8 cellular contexts compared by ENCODE assay signal in the genomic region with DNA sequence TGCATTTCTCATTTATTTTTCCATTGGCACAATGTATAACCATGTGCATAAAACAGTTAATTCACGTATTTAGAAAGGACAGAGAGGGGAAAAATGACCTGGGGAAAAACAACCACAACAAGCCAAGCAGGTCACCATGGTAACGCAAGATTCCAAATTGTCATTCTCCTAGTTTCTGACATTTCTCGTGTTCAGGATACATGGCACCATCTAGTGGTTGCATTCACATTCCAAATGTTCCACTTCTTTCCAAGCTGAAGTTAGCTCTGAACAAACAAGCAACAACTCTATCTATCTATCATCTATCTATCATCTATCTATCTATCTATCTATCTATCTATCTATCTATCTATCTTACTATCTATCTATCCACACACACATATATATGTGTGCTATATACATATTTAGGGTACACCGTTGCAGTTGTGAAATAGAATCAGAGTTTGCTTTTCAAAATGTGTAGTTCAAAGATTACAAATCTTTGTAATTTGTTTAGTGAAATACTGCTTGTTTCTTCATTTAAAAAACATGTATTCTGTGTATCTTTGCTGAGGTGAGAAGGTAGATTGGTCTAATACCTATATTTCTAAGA.
DNase-seq lines count a peak whose midpoint lies in the region; ATAC-seq, FAIRE-seq and TF ChIP-seq lines count a peak whose summit lies in the region.

No MANE protein-coding gene starts in this region.

- H3K9me1 ChIP-seq in endothelial cell of umbilical vein (replicated peaks; ENCODE audit: control insufficient read depth, extremely low read depth, insufficient read depth, low read length), result no peaks in the 10 kb centered on the region

- CTCF ChIA-PET in PC-3 (lab: Charles Lee), result no interaction called here
- CTCF ChIA-PET in endothelial cell of umbilical vein (lab: Charles Lee), result interaction anchor here (0.6 to 3.2 kb wide), 30 partner anchors 8 to 1078 kb away, joined by 3 to 34 read pairs (median 4); no protein-coding TSS in a partner anchor

- dilution Hi-C loops in endothelial cell of umbilical vein (cut with MboI; ENCODE audit: extremely low pct_ligation_motif_present, low sequenced_read_pairs), result no loop called here

- H3K4me1 ChIP-seq in heart right ventricle (no peaks in the 10 kb centered on the region), PC-3 (ENCODE audit: insufficient read depth, low read length) (no peaks in the 10 kb centered on the region), endothelial cell of umbilical vein (ENCODE audit: control insufficient read depth, extremely low read depth, insufficient read depth, low read length) (no peaks in the 10 kb centered on the region), neuron (ENCODE audit: insufficient read depth, low read length) (peaks cover 3% of the 10 kb centered on the region)

- WGBS in heart right ventricle, 2 donors, result 13 to 18% methylated on average over 4 of the region's 4 CpGs

- H3F3A ChIP-seq in PC-3 (ENCODE audit: low read length, unreplicated experiment), result no peaks in the 10 kb centered on the region

- intact Hi-C loops in heart right ventricle (cut with DNase I) (loop anchor here in 3 of 10 donors (1.0 to 10.0 kb wide), 4 partner anchors 766 to 963 kb away; no protein-coding TSS in a partner anchor), left ventricle myocardium superior (cut with micrococcal nuclease) (no loop called here), PC-3 (cut with micrococcal nuclease) (loop anchor here (5.0 to 10.0 kb wide), 3 partner anchors 284 to 768 kb away; no protein-coding TSS in a partner anchor), endothelial cell of umbilical vein (cut with micrococcal nuclease) (loop anchor here (1.0 to 2.0 kb wide), 4 partner anchors 490 to 960 kb away; no protein-coding TSS in a partner anchor)

- POLR2A ChIA-PET in PC-3 (lab: Charles Lee; ENCODE audit: unreplicated experiment) (no interaction called here), endothelial cell of umbilical vein (lab: Charles Lee) (no interaction called here)

- DNase-seq in heart right ventricle (peak in 1 of 2 donors; percentile 13), left ventricle myocardium superior (no peak), PC-3 (peak; percentile 71), endothelial cell of umbilical vein (ENCODE audit: low read depth, low spot score) (peak; percentile 78), NCI-H226 (no peak)

- BruUV-seq in PC-3 (replicated peaks; lab: Mats Ljungman, UMichigan) (no TSS peak), endothelial cell of umbilical vein (replicated peaks; lab: Mats Ljungman, UMichigan) (no TSS peak)

- H3K9me2 ChIP-seq in PC-3 (replicated peaks; ENCODE audit: low read length), result no peaks in the 10 kb centered on the region

- H3K36me3 ChIP-seq in heart right ventricle (no peaks in the 10 kb centered on the region), PC-3 (ENCODE audit: low read depth, low read length) (no peaks in the 10 kb centered on the region), endothelial cell of umbilical vein (ENCODE audit: control insufficient read depth in 2 of 2, extremely low read depth in 1 of 2, insufficient read depth in 2 of 2, low read length in 2 of 2) (no peaks in the 10 kb centered on the region), neuron (ENCODE audit: insufficient read depth, low read length) (no peaks in the 10 kb centered on the region)

- FAIRE-seq in endothelial cell of umbilical vein (lab: Jason Lieb, UNC), result peak; percentile 86

- H3K9me3 ChIP-seq in heart right ventricle (no peaks in the 10 kb centered on the region), PC-3 (ENCODE audit: low read length) (no peaks in the 10 kb centered on the region), endothelial cell of umbilical vein (replicated peaks; ENCODE audit: control insufficient read depth, insufficient read depth, low read length) (no peaks in the 10 kb centered on the region), neuron (ENCODE audit: low read length) (no peaks in the 10 kb centered on the region)

- no peak overlapping the region for H3K4me3 ChIP-seq in heart right ventricle
- no peak overlapping the region for H3K4me3 ChIP-seq in PC-3 (ENCODE audit: low read length)
- H3K4me3 ChIP-seq in endothelial cell of umbilical vein (replicated peaks in 1 of 3; ENCODE audit: insufficient read depth in 1 of 3, low read depth in 1 of 3, low read length in 3 of 3), result no peak overlapping the region
- H3K4me3 ChIP-seq in neuron (ENCODE audit: low read length), result no peak overlapping the region

- no peaks in the 10 kb centered on the region for H3K27me3 ChIP-seq in heart right ventricle
- no peaks in the 10 kb centered on the region for H3K27me3 ChIP-seq in PC-3 (ENCODE audit: low read length)
- no peaks in the 10 kb centered on the region for H3K27me3 ChIP-seq in endothelial cell of umbilical vein (ENCODE audit: control insufficient read depth in 2 of 2, insufficient read depth in 2 of 2, low read length in 2 of 2)
- no peaks in the 10 kb centered on the region for H3K27me3 ChIP-seq in neuron (ENCODE audit: insufficient read depth, low read length)

- H3K4me2 ChIP-seq in PC-3 (ENCODE audit: low read length) (no peak overlapping the region), endothelial cell of umbilical vein (ENCODE audit: insufficient read depth, low read length) (no peak overlapping the region)

- H2AFZ ChIP-seq in PC-3 (ENCODE audit: low read length) (no peak overlapping the region), endothelial cell of umbilical vein (ENCODE audit: low read depth, low read length) (no peak overlapping the region), neuron (ENCODE audit: low read depth, low read length) (peak overlapping the region; percentile 64)

- TF ChIP-seq CTCF in heart right ventricle (IDR thresholded peaks at IDR 0.05) (peak in 8 of 9 donors; percentile 21 to 73 (median 58)), PC-3 (conservative IDR thresholded peaks at IDR 0.05; ENCODE audit: low read depth, low read length) (peak; percentile 82), endothelial cell of umbilical vein (IDR thresholded peaks at IDR 0.05; ENCODE audit: extremely low read depth in 1 of 2, insufficient read depth in 1 of 2, low read depth in 1 of 2, low read length in 2 of 2) (peak; percentile 49 to 60)

- H3K27ac ChIP-seq in heart right ventricle, result no peak overlapping the region
- H3K27ac ChIP-seq in PC-3 (ENCODE audit: low read length), result no peak overlapping the region
- no peak overlapping the region for H3K27ac ChIP-seq in endothelial cell of umbilical vein (ENCODE audit: insufficient read depth, low read depth, low read length)

- H3K9ac ChIP-seq in PC-3 (ENCODE audit: low read length) (no peak overlapping the region), endothelial cell of umbilical vein (replicated peaks; ENCODE audit: extremely low read depth, insufficient read depth, low read length) (no peak overlapping the region)

- TF ChIP-seq POLR2A in endothelial cell of umbilical vein (IDR thresholded peaks at IDR 0.05; ENCODE audit: low read depth, low read length), result no peak

- H4K20me1 ChIP-seq in PC-3 (ENCODE audit: low read length) (no peaks in the 10 kb centered on the region), endothelial cell of umbilical vein (replicated peaks; ENCODE audit: control insufficient read depth, extremely low read depth, insufficient read depth, low read length) (no peaks in the 10 kb centered on the region)

- ATAC-seq in heart right ventricle (no peak), left ventricle myocardium superior (no peak), HG03159 (IDR thresholded peaks at IDR 0.05; ENCODE audit: unreplicated experiment) (peak; percentile 63), PC-3 (peak; percentile 49), GM19324 (IDR thresholded peaks at IDR 0.05; ENCODE audit: low FRiP score, unreplicated experiment) (no peak)

- H3K79me2 ChIP-seq in PC-3 (ENCODE audit: low read length) (no peaks in the 10 kb centered on the region), endothelial cell of umbilical vein (ENCODE audit: control insufficient read depth, insufficient read depth, low read length) (no peaks in the 10 kb centered on the region)

TF ChIP-seq in endothelial cell of umbilical vein, 7 proteins besides CTCF, POLR2A, EP300 and RAD21:
- TF ChIP-seq EZH2 (IDR thresholded peaks at IDR 0.05; ENCODE audit: borderline replicate concordance, low read depth, low read length, severe bottlenecking) (no peak), MYC (IDR thresholded peaks at IDR 0.05; ENCODE audit: low read depth, low read length) (no peak), FOS (IDR thresholded peaks at IDR 0.05; ENCODE audit: borderline replicate concordance, insufficient read depth, low read length) (no peak), POLR2AphosphoS5 (IDR thresholded peaks at IDR 0.05; ENCODE audit: insufficient read depth, low read depth, low read length) (no peak), GATA2 (IDR thresholded peaks at IDR 0.05; ENCODE audit: insufficient read depth, insufficient read length, low read depth, low read length) (no peak), JUN (IDR thresholded peaks at IDR 0.05; ENCODE audit: borderline replicate concordance, insufficient read depth, insufficient read length, low read depth) (no peak), MAX (IDR thresholded peaks at IDR 0.05; ENCODE audit: insufficient read depth, insufficient read length) (no peak)

Comparison
In these comparisons a context has a peak if more than half of its experiments do, and no peak if none do; other contexts are left out.
1. ATAC-seq: peak in HG03159 (single experiment) and PC-3 (single experiment); none in heart right ventricle (0 of 8), left ventricle myocardium superior (single experiment) and GM19324 (single experiment).
2. DNase-seq: peak in PC-3 (single experiment) and endothelial cell of umbilical vein (single experiment); none in left ventricle myocardium superior (single experiment) and NCI-H226 (single experiment).
3. Peak in every context shown above with its lines, with median percentiles within 50 percentile points of each other: CTCF ChIP-seq.